In genomic region chrX:154419688-154420401, GRCh38 we compare ENCODE assay signal across 11 cellular contexts. TPM values are rescaled to one million over a fixed set of nuclear protein-coding genes. Genes with fewer than 3 reads are reported as not detected.
A peak's percentile ranks its signal among the peaks of the same experiment; 100 is the strongest.
DNase-seq lines count a peak whose midpoint lies in the region; ATAC-seq and TF ChIP-seq lines count a peak whose summit lies in the region.
"Had no signal": no experiment of that assay in that cellular context is flagged by ENCODE, and none has a peak within 500 bp of the region (broad histone marks: within the 10 kb centered on the region; RNA-seq: fewer than 3 reads in every experiment).

No MANE protein-coding gene starts in this region.

- DNase-seq in NCI-H2081 (lab: John Stamatoyannopoulos, UW) (peak; percentile 12 to 55), NCI-H2081 treated with DMSO at 0.1 percent for 48 hours (lab: John Stamatoyannopoulos, UW) (no peak), left cardiac atrium (peak; percentile 45), upper lobe of right lung (no peak)
- DNase-seq in natural killer cell treated with Interleukin-12 subunit alpha and Interleukin-12 subunit beta and Interleukin-15 and Interleukin-18, amount 100 ng/mL, for 72 hours (ENCODE audit: low spot score): no peak
- DNase-seq: activated CD8-positive, alpha-beta memory T cell treated with anti-CD3 and anti-CD28 coated beads, Interleukin-2, amount 50 U/mL, for 48 hours; activated naive CD4-positive, alpha-beta T cell treated with anti-CD3 and anti-CD28 coated beads, Interleukin-2, amount 10 ng/mL, durations not matched to agents 7 days and 5 days; CD4-positive, alpha-beta T cell; mesendoderm had no signal

- H3K9me3 ChIP-seq in upper lobe of right lung: no peaks in the 10 kb centered on the region
- H3K9me3 ChIP-seq: neutrophil had no signal

- no peaks in the 10 kb centered on the region for H3K36me3 ChIP-seq in upper lobe of right lung

- no peaks in the 10 kb centered on the region for H3K36me3 Mint-ChIP-seq in natural killer cell treated with Interleukin-12 subunit alpha and Interleukin-12 subunit beta and Interleukin-15 and Interleukin-18, amount 100 ng/mL, for 72 hours

- ATAC-seq in left cardiac atrium (peak; percentile 84 to 92), upper lobe of right lung (peak; percentile 44), HG03520 (IDR thresholded peaks at IDR 0.05; ENCODE audit: unreplicated experiment) (no peak)
- ATAC-seq in natural killer cell treated with Interleukin-12 subunit alpha and Interleukin-12 subunit beta and Interleukin-15 and Interleukin-18, amount 100 ng/mL, for 72 hours: no peak

- no peaks in the 10 kb centered on the region for H3K27me3 ChIP-seq in upper lobe of right lung
- H3K27me3 ChIP-seq: neutrophil had no signal

- H3K27ac Mint-ChIP-seq in natural killer cell treated with Interleukin-12 subunit alpha and Interleukin-12 subunit beta and Interleukin-15 and Interleukin-18, amount 100 ng/mL, for 72 hours: no peak overlapping the region
- H3K27ac Mint-ChIP-seq: activated naive CD4-positive, alpha-beta T cell treated with anti-CD3 and anti-CD28 coated beads, Interleukin-2, amount 10 ng/mL, durations not matched to agents 7 days and 5 days; CD4-positive, alpha-beta T cell had no signal

- H3K9me3 Mint-ChIP-seq in natural killer cell treated with Interleukin-12 subunit alpha and Interleukin-12 subunit beta and Interleukin-15 and Interleukin-18, amount 100 ng/mL, for 72 hours: no peaks in the 10 kb centered on the region
- H3K9me3 Mint-ChIP-seq: activated naive CD4-positive, alpha-beta T cell treated with anti-CD3 and anti-CD28 coated beads, Interleukin-2, amount 10 ng/mL, durations not matched to agents 7 days and 5 days; CD4-positive, alpha-beta T cell had no signal

- H3K27me3 Mint-ChIP-seq in natural killer cell treated with Interleukin-12 subunit alpha and Interleukin-12 subunit beta and Interleukin-15 and Interleukin-18, amount 100 ng/mL, for 72 hours: peaks cover 0 to 2% of the 10 kb centered on the region in 2 donors
- H3K27me3 Mint-ChIP-seq: activated naive CD4-positive, alpha-beta T cell treated with anti-CD3 and anti-CD28 coated beads, Interleukin-2, amount 10 ng/mL, durations not matched to agents 7 days and 5 days; CD4-positive, alpha-beta T cell had no signal

- no peak overlapping the region for H3K4me3 Mint-ChIP-seq in natural killer cell treated with Interleukin-12 subunit alpha and Interleukin-12 subunit beta and Interleukin-15 and Interleukin-18, amount 100 ng/mL, for 72 hours
- H3K4me3 Mint-ChIP-seq: activated naive CD4-positive, alpha-beta T cell treated with anti-CD3 and anti-CD28 coated beads, Interleukin-2, amount 10 ng/mL, durations not matched to agents 7 days and 5 days; CD4-positive, alpha-beta T cell had no signal

- H3K4me3 ChIP-seq in upper lobe of right lung: no peak overlapping the region

- no peak overlapping the region for H3K27ac ChIP-seq in upper lobe of right lung
- H3K27ac ChIP-seq: neutrophil had no signal

- H3K4me1 Mint-ChIP-seq in natural killer cell treated with Interleukin-12 subunit alpha and Interleukin-12 subunit beta and Interleukin-15 and Interleukin-18, amount 100 ng/mL, for 72 hours (ENCODE audit: low read depth in 2 of 2): peaks cover 0 to 9% of the 10 kb centered on the region in 2 donors

- no peaks in the 10 kb centered on the region for H3K4me1 ChIP-seq in upper lobe of right lung

- intact Hi-C loops in left cardiac atrium (cut with DNase I): no loop called here
- intact Hi-C loops in upper lobe of right lung (cut with DNase I): no loop called here

- no peak for TF ChIP-seq CTCF in upper lobe of right lung (IDR thresholded peaks at IDR 0.05)

RNA-seq across cellular contexts. Expression of gene TAFAZZIN, which starts 8.5 kb away (rescaled TPM):
- total RNA-seq in left cardiac atrium (10 to 100 TPM; 36.6 to 41.2 TPM), upper lobe of right lung (43.9 TPM)
- total RNA-seq in natural killer cell treated with Interleukin-12 subunit alpha and Interleukin-12 subunit beta and Interleukin-15 and Interleukin-18, amount 100 ng/mL, for 72 hours: 10 to 100 TPM; 47.4 to 73.7 TPM

RNA-seq across cellular contexts. Expression of gene ATP6AP1, which starts 8.6 kb away (rescaled TPM):
- total RNA-seq in left cardiac atrium (10 to 100 TPM; 70.8 to 86.0 TPM), upper lobe of right lung (193 TPM)
- 100 to 1,000 TPM in 1 of 2 donors, 10 to 100 TPM in 1; 46.7 to 106 TPM for total RNA-seq in natural killer cell treated with Interleukin-12 subunit alpha and Interleukin-12 subunit beta and Interleukin-15 and Interleukin-18, amount 100 ng/mL, for 72 hours

RNA-seq across cellular contexts. Expression of gene DNASE1L1, which starts 10.8 kb away (rescaled TPM):
- total RNA-seq in left cardiac atrium (10 to 100 TPM; 41.9 to 42.8 TPM), upper lobe of right lung (37.1 TPM)
- 10 to 100 TPM; 12.4 to 14.6 TPM for total RNA-seq in natural killer cell treated with Interleukin-12 subunit alpha and Interleukin-12 subunit beta and Interleukin-15 and Interleukin-18, amount 100 ng/mL, for 72 hours

RNA-seq across cellular contexts. Expression of gene GDI1, which starts 17.1 kb away (rescaled TPM):
- total RNA-seq in left cardiac atrium: 10 to 100 TPM; 76.8 to 98.5 TPM
- 108 TPM for total RNA-seq in upper lobe of right lung
- total RNA-seq in natural killer cell treated with Interleukin-12 subunit alpha and Interleukin-12 subunit beta and Interleukin-15 and Interleukin-18, amount 100 ng/mL, for 72 hours: 100 to 1,000 TPM; 157 to 187 TPM

RNA-seq across cellular contexts. Expression of gene RPL10, which starts 21.7 kb away (rescaled TPM):
- total RNA-seq in left cardiac atrium (1,000 to 10,000 TPM; 2,090 to 2,230 TPM), upper lobe of right lung (2,677 TPM)
- total RNA-seq in natural killer cell treated with Interleukin-12 subunit alpha and Interleukin-12 subunit beta and Interleukin-15 and Interleukin-18, amount 100 ng/mL, for 72 hours: 1,000 to 10,000 TPM; 1,953 to 2,194 TPM

Comparison
In these comparisons a context has a peak if more than half of its experiments do, and no peak if none do; other contexts are left out.
1. DNase-seq: peak in NCI-H2081 (2 of 2) and left cardiac atrium (single experiment); none in NCI-H2081 treated with DMSO at 0.1 percent for 48 hours (single experiment), upper lobe of right lung (single experiment) and natural killer cell treated with Interleukin-12 subunit alpha and Interleukin-12 subunit beta and Interleukin-15 and Interleukin-18, amount 100 ng/mL, for 72 hours (single experiment).
2. ATAC-seq: peak in left cardiac atrium (2 of 2) and upper lobe of right lung (single experiment); none in HG03520 (single experiment) and natural killer cell treated with Interleukin-12 subunit alpha and Interleukin-12 subunit beta and Interleukin-15 and Interleukin-18, amount 100 ng/mL, for 72 hours (0 of 2).